ENCODE assay signal across 19 cellular contexts in genomic region chr18:37516361-37516853, GRCh38. TPM values are rescaled to one million over a fixed set of nuclear protein-coding genes. Genes with fewer than 3 reads are reported as not detected.
DNase-seq lines count a peak whose midpoint lies in the region; TF ChIP-seq lines count a peak whose summit lies in the region.
"Had no signal": no experiment of that assay in that cellular context is flagged by ENCODE, and none has a peak within 500 bp of the region (broad histone marks: within the 10 kb centered on the region; RNA-seq: fewer than 3 reads in every experiment).

No MANE protein-coding gene starts in this region.

- TF ChIP-seq CTCF in BE2C (IDR thresholded peaks at IDR 0.05; ENCODE audit: low read depth, low read length) (no peak), mesothelial cell of epicardium (IDR thresholded peaks at IDR 0.05; ENCODE audit: unreplicated experiment) (no peak), prostate gland (IDR thresholded peaks at IDR 0.05) (no peak), type B pancreatic cell (conservative IDR thresholded peaks at IDR 0.05) (no peak)

- H3K4me1 ChIP-seq in BE2C (peaks cover 8% of the 10 kb centered on the region; the same call in 1 of the 2 replicates), prostate gland (replicated peaks) (no peaks in the 10 kb centered on the region)
- H3K4me1 ChIP-seq: A549, Caco-2, HAP-1 had no signal

- WGBS in prostate gland, result 82% methylated on average over 5 of the region's 5 CpGs

- H3K36me3 Mint-ChIP-seq in mesothelial cell of epicardium (peaks cover 2% of the 10 kb centered on the region), type B pancreatic cell (no peaks in the 10 kb centered on the region)
- H3K36me3 Mint-ChIP-seq: CD14-positive monocyte; CD8-positive, alpha-beta T cell had no signal

- no peaks in the 10 kb centered on the region for H3K9me3 ChIP-seq in BE2C
- no peaks in the 10 kb centered on the region for H3K9me3 ChIP-seq in prostate gland
- H3K9me3 ChIP-seq: A549, Caco-2, HAP-1 had no signal

- intact Hi-C loops in prostate gland (cut with DNase I), result loop anchor here (10.0 kb wide), 1 partner anchor 62 kb away; no protein-coding TSS in a partner anchor

- no peak overlapping the region for H3K27ac ChIP-seq in prostate gland
- H3K27ac ChIP-seq: A549, HL-60 had no signal

- H3K4me3 Mint-ChIP-seq in mesothelial cell of epicardium (no peak overlapping the region), type B pancreatic cell (no peak overlapping the region)
- H3K4me3 Mint-ChIP-seq: CD8-positive, alpha-beta T cell; HFFc6 had no signal

- peaks cover 68% of the 10 kb centered on the region for H3K4me1 Mint-ChIP-seq in mesothelial cell of epicardium
- peaks cover 44% of the 10 kb centered on the region for H3K4me1 Mint-ChIP-seq in type B pancreatic cell (ENCODE audit: unreplicated experiment)
- H3K4me1 Mint-ChIP-seq: CD14-positive monocyte had no signal

- peaks cover 10% of the 10 kb centered on the region for H3K27me3 Mint-ChIP-seq in mesothelial cell of epicardium (ENCODE audit: low read depth)
- H3K27me3 Mint-ChIP-seq in type B pancreatic cell, result peaks cover 12% of the 10 kb centered on the region

- H3K4me3 ChIP-seq in BE2C (ENCODE audit: low read depth, low read length), result no peak overlapping the region
- no peak overlapping the region for H3K4me3 ChIP-seq in prostate gland
- H3K4me3 ChIP-seq: A549, HAP-1 had no signal

- peaks cover 3% of the 10 kb centered on the region for H3K9me3 Mint-ChIP-seq in mesothelial cell of epicardium
- H3K9me3 Mint-ChIP-seq in type B pancreatic cell, result no peaks in the 10 kb centered on the region
- H3K9me3 Mint-ChIP-seq: CD8-positive, alpha-beta T cell; HFFc6 had no signal

- H3K36me3 ChIP-seq in BE2C (no peaks in the 10 kb centered on the region), prostate gland (no peaks in the 10 kb centered on the region)
- H3K36me3 ChIP-seq: HAP-1 had no signal

- H3K27me3 ChIP-seq in BE2C, result no peaks in the 10 kb centered on the region
- peaks cover 3% of the 10 kb centered on the region for H3K27me3 ChIP-seq in prostate gland (replicated peaks; ENCODE audit: insufficient read depth)

- H3K27ac Mint-ChIP-seq in mesothelial cell of epicardium (peak overlapping the region; percentile 43), type B pancreatic cell (no peak overlapping the region)
- H3K27ac Mint-ChIP-seq: CD14-positive monocyte; CD8-positive, alpha-beta T cell; HFFc6 had no signal

- TF ChIP-seq POLR2A in prostate gland (IDR thresholded peaks at IDR 0.05), result no peak

- DNase-seq in BE2C (peak; percentile 71), COR-L47 (lab: John Stamatoyannopoulos, UW) (peak; percentile 32), NCI-H69 (lab: John Stamatoyannopoulos, UW) (peak; percentile 68), mesothelial cell of epicardium (ENCODE audit: low spot score in 2 of 2, unreplicated experiment in 2 of 2) (no peak), prostate gland (ENCODE audit: low spot score) (no peak), type B pancreatic cell (ENCODE audit: extremely low spot score, unreplicated experiment) (no peak), D341Med (ENCODE audit: low spot score) (no peak)
- DNase-seq: Caco-2; CD8-positive, alpha-beta T cell; DND-41; GDM1; GOT3; HFFc6 had no signal

RNA-seq across cellular contexts. Expression of gene CELF4, which starts 49.2 kb away (rescaled TPM):
- polyA plus RNA-seq in BE2C (2012; ENCODE audit: insufficient read depth, insufficient read length, low read depth), result 29.2 TPM
- total RNA-seq in mesothelial cell of epicardium (2.0 to 2.4 TPM (median 2.3 TPM) in 3 replicates), prostate gland (1 to 10 TPM; 7.8 to 8.5 TPM), type B pancreatic cell (ENCODE audit: low replicate concordance) (8.4 and 9.2 TPM in 2 replicates)
- total RNA-seq: CD8-positive, alpha-beta T cell; HFFc6 had no signal
- polyA plus RNA-seq: AG04450, BJ, CD14-positive monocyte had no signal

Comparison
In these comparisons a context has a peak if more than half of its experiments do, and no peak if none do; other contexts are left out.
1. DNase-seq: peak in BE2C (single experiment), COR-L47 (single experiment) and NCI-H69 (single experiment); none in mesothelial cell of epicardium (0 of 2), prostate gland (single experiment), type B pancreatic cell (single experiment) and D341Med (single experiment).